25 cellular contexts compared by ENCODE assay signal in the genomic region with DNA sequence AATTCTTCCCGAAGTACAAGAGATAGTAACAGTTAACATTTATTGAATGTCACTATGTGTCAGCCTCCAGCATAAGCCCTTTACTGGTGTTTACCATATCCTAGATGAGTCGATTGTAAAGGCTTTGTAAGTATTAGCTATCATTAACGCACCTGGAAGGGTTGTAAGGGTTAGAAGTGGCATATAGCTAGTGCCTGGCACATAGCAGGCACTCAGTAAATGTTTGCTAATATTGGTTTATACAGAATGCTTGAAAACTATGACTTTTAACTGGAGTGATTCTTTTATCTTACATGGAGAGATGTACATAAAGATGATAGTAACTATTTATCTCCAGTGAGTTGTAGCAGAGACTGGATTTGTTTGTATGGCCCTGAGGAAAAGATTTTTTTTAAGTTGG. TPM values are rescaled to one million over a fixed set of nuclear protein-coding genes. Genes with fewer than 3 reads are reported as not detected.
DNase-seq lines count a peak whose midpoint lies in the region; ATAC-seq, FAIRE-seq and TF ChIP-seq lines count a peak whose summit lies in the region.
"Had no signal": no experiment of that assay in that cellular context is flagged by ENCODE, and none has a peak within 500 bp of the region (broad histone marks: within the 10 kb centered on the region; RNA-seq: fewer than 3 reads in every experiment).

No MANE protein-coding gene starts in this region.

- H3K9ac ChIP-seq in K562 (ENCODE audit: insufficient read depth in 1 of 2, low read depth in 2 of 2, low read length in 2 of 2): no peak overlapping the region
- H3K9ac ChIP-seq: BLaER1 treated with 17β-estradiol and CSF1 and Interleukin-3, amounts not matched to agents 10 nM and 100 nM had no signal

- CTCF ChIA-PET in K562 (lab: Yijun Ruan, JAX; ENCODE audit: low intra/inter-chr PET ratio): no interaction called here

- H3K9me3 Mint-ChIP-seq in GM23338: no peaks in the 10 kb centered on the region
- H3K9me3 Mint-ChIP-seq in mesothelial cell of epicardium: peaks cover 2% of the 10 kb centered on the region
- H3K9me3 Mint-ChIP-seq in type B pancreatic cell: no peaks in the 10 kb centered on the region
- H3K9me3 Mint-ChIP-seq: CD4-positive, alpha-beta T cell; CD8-positive, alpha-beta memory T cell had no signal

- intact Hi-C loops in K562 (cut with micrococcal nuclease) (no loop called here), left ventricle myocardium inferior (cut with micrococcal nuclease) (no loop called here)

- no peaks in the 10 kb centered on the region for H3K9me2 ChIP-seq in GM23338 (ENCODE audit: insufficient read depth)

- DNase-seq in GM23338 (ENCODE audit: low spot score): peak; percentile 12
- DNase-seq in K562 (ENCODE audit: extremely low read depth in 1 of 4, low spot score in 3 of 4): no peak
- no peak for DNase-seq in mesothelial cell of epicardium (ENCODE audit: low spot score in 2 of 2, unreplicated experiment in 2 of 2)
- no peak for DNase-seq in type B pancreatic cell (ENCODE audit: extremely low spot score, unreplicated experiment)
- DNase-seq in SW480 (ENCODE audit: low spot score): no peak
- DNase-seq in left ventricle myocardium inferior: no peak
- DNase-seq: 8988T; ACHN; AML-193; BE2C; Calu3; CD4-positive, alpha-beta T cell; CD8-positive, alpha-beta memory T cell; DMS153; DND-41; GOT3; H7; HCEC 1CT had no signal

- FAIRE-seq in K562 (lab: Jason Lieb, UNC): no peak
- FAIRE-seq: A549, G401.6, GM12878, GM19239 had no signal

- H4K20me1 ChIP-seq in GM23338 (replicated peaks; ENCODE audit: insufficient read depth) (no peaks in the 10 kb centered on the region), K562 (replicated peaks; ENCODE audit: control insufficient read depth, insufficient read depth, low read length) (no peaks in the 10 kb centered on the region)
- H4K20me1 ChIP-seq: BLaER1 treated with 17β-estradiol and CSF1 and Interleukin-3, amounts not matched to agents 10 nM and 100 nM had no signal

- H3K36me3 ChIP-seq in GM23338 (ENCODE audit: insufficient read depth): no peaks in the 10 kb centered on the region
- no peaks in the 10 kb centered on the region for H3K36me3 ChIP-seq in K562 (ENCODE audit: control insufficient read depth, insufficient read depth, low read length)
- no peaks in the 10 kb centered on the region for H3K36me3 ChIP-seq in left ventricle myocardium inferior
- H3K36me3 ChIP-seq: BE2C; BLaER1 treated with 17β-estradiol and CSF1 and Interleukin-3, amounts not matched to agents 10 nM and 100 nM had no signal

- in situ Hi-C loops in K562 (cut with MboI): no loop called here

- H3K4me2 ChIP-seq in GM23338 (no peak overlapping the region), K562 (ENCODE audit: insufficient read depth, low read length) (no peak overlapping the region)
- H3K4me2 ChIP-seq: A549; BLaER1 treated with 17β-estradiol and CSF1 and Interleukin-3, amounts not matched to agents 10 nM and 100 nM had no signal

- H3K36me3 Mint-ChIP-seq in GM23338 (ENCODE audit: low read depth): no peaks in the 10 kb centered on the region
- H3K36me3 Mint-ChIP-seq in mesothelial cell of epicardium: no peaks in the 10 kb centered on the region
- no peaks in the 10 kb centered on the region for H3K36me3 Mint-ChIP-seq in type B pancreatic cell
- H3K36me3 Mint-ChIP-seq: CD14-positive monocyte; CD8-positive, alpha-beta memory T cell had no signal

- ATAC-seq in GM23338 (no peak), K562 (no peak), HG03565 (IDR thresholded peaks at IDR 0.05; ENCODE audit: unreplicated experiment) (no peak)
- ATAC-seq: A549, GM12878 had no signal

- TF ChIP-seq RAD21 in K562 (CRISPR knock-in tag; conservative IDR thresholded peaks at IDR 0.05 in 1 of 2, IDR thresholded peaks at IDR 0.05 in 1 of 2): no peak

- H3K9me3 ChIP-seq in K562 (replicated peaks; ENCODE audit: control insufficient read depth, insufficient read depth, low read depth, low read length): no peaks in the 10 kb centered on the region
- H3K9me3 ChIP-seq in left ventricle myocardium inferior (replicated peaks): peaks cover 5% of the 10 kb centered on the region
- H3K9me3 ChIP-seq: A549, BE2C had no signal

- POLR2A ChIA-PET in K562 (lab: Yijun Ruan, JAX): interaction anchor here (0.7 to 1.2 kb wide), 2 partner anchors 16 to 88 kb away, joined by 3 read pairs; no protein-coding TSS in a partner anchor

- no peaks in the 10 kb centered on the region for H3K4me1 Mint-ChIP-seq in GM23338
- H3K4me1 Mint-ChIP-seq in mesothelial cell of epicardium: peaks cover 10% of the 10 kb centered on the region
- H3K4me1 Mint-ChIP-seq in type B pancreatic cell (ENCODE audit: unreplicated experiment): no peaks in the 10 kb centered on the region
- H3K4me1 Mint-ChIP-seq: CD14-positive monocyte; CD8-positive, alpha-beta memory T cell had no signal

- TF ChIP-seq POLR2A in K562 (conservative IDR thresholded peaks at IDR 0.05): no peak

- no peak for TF ChIP-seq CTCF in GM23338 (conservative IDR thresholded peaks at IDR 0.05; ENCODE audit: low read depth in 2 of 2)
- TF ChIP-seq CTCF in K562 (IDR thresholded peaks at IDR 0.05 in 2 of 3, conservative IDR thresholded peaks at IDR 0.05 in 1 of 3; ENCODE audit: insufficient read depth in 2 of 3, low read depth in 1 of 3, low read length in 3 of 3): no peak
- no peak for TF ChIP-seq CTCF in mesothelial cell of epicardium (IDR thresholded peaks at IDR 0.05; ENCODE audit: unreplicated experiment)
- no peak for TF ChIP-seq CTCF in type B pancreatic cell (conservative IDR thresholded peaks at IDR 0.05)
- TF ChIP-seq CTCF in left ventricle myocardium inferior (IDR thresholded peaks at IDR 0.05; ENCODE audit: borderline replicate concordance): no peak

- H3K9me1 ChIP-seq in K562 (ENCODE audit: control insufficient read depth, insufficient read depth, low read length): no peaks in the 10 kb centered on the region

- H3K27me3 ChIP-seq in GM23338 (ENCODE audit: insufficient read depth) (no peaks in the 10 kb centered on the region), K562 (ENCODE audit: control insufficient read depth in 2 of 2, insufficient read depth in 2 of 2, low read length in 2 of 2) (no peaks in the 10 kb centered on the region), left ventricle myocardium inferior (ENCODE audit: low read depth) (peaks cover 5% of the 10 kb centered on the region)
- H3K27me3 ChIP-seq: BE2C; BLaER1 treated with 17β-estradiol and CSF1 and Interleukin-3, amounts not matched to agents 10 nM and 100 nM had no signal

- no peaks in the 10 kb centered on the region for H3K79me2 ChIP-seq in GM23338 (replicated peaks; ENCODE audit: insufficient read depth)
- H3K79me2 ChIP-seq in K562 (ENCODE audit: control insufficient read depth, insufficient read depth, low read length): no peaks in the 10 kb centered on the region

- no peak overlapping the region; the same call in 1 of the 2 replicates for H3K27ac Mint-ChIP-seq in GM23338
- peak overlapping the region; percentile 82 for H3K27ac Mint-ChIP-seq in mesothelial cell of epicardium
- H3K27ac Mint-ChIP-seq in type B pancreatic cell: peak overlapping the region; percentile 9
- H3K27ac Mint-ChIP-seq: CD14-positive monocyte; CD4-positive, alpha-beta T cell; CD8-positive, alpha-beta memory T cell had no signal

- H3K27me3 Mint-ChIP-seq in GM23338 (ENCODE audit: insufficient read depth, low read depth, poor library complexity) (peaks cover 2% of the 10 kb centered on the region), mesothelial cell of epicardium (ENCODE audit: low read depth) (no peaks in the 10 kb centered on the region), type B pancreatic cell (no peaks in the 10 kb centered on the region)

- no peak overlapping the region for H2AFZ ChIP-seq in GM23338
- H2AFZ ChIP-seq in K562 (ENCODE audit: low read depth, low read length): peak overlapping the region; percentile 61; the same call in 1 of the 2 replicates

- no peaks in the 10 kb centered on the region for H3K4me1 ChIP-seq in GM23338 (ENCODE audit: insufficient read depth)
- H3K4me1 ChIP-seq in K562 (replicated peaks in 1 of 2; ENCODE audit: control insufficient read depth in 2 of 2, insufficient read depth in 2 of 2, low read length in 2 of 2): no peaks in the 10 kb centered on the region; a peak in 1 of 5 replicates
- no peaks in the 10 kb centered on the region for H3K4me1 ChIP-seq in left ventricle myocardium inferior
- H3K4me1 ChIP-seq: A549; BE2C; BLaER1 treated with 17β-estradiol and CSF1 and Interleukin-3, amounts not matched to agents 10 nM and 100 nM had no signal

- no peaks in the 10 kb centered on the region for H3F3A ChIP-seq in GM23338 (replicated peaks; ENCODE audit: low read depth)

- no peak overlapping the region for H3K4me3 Mint-ChIP-seq in GM23338
- H3K4me3 Mint-ChIP-seq in mesothelial cell of epicardium: no peak overlapping the region
- H3K4me3 Mint-ChIP-seq in type B pancreatic cell: no peak overlapping the region
- H3K4me3 Mint-ChIP-seq: CD14-positive monocyte; CD4-positive, alpha-beta T cell; CD8-positive, alpha-beta memory T cell had no signal

- WGBS in K562 (ENCODE audit: insufficient coverage, low coverage, missing lambda C conversion rate): 4% methylated on average over 3 of the region's 3 CpGs

- no peak for TF ChIP-seq EP300 in K562 (IDR thresholded peaks at IDR 0.05; ENCODE audit: low read length)

- BruUV-seq in K562 (replicated peaks; lab: Mats Ljungman, UMichigan): no TSS peak

- H3K4me3 ChIP-seq in GM23338: no peak overlapping the region
- H3K4me3 ChIP-seq in K562: no peak overlapping the region
- H3K4me3 ChIP-seq in left ventricle myocardium inferior: no peak overlapping the region
- H3K4me3 ChIP-seq: A549; BLaER1 treated with 17β-estradiol and CSF1 and Interleukin-3, amounts not matched to agents 10 nM and 100 nM; GM12878 had no signal

- H3K27ac ChIP-seq in GM23338 (ENCODE audit: low read depth) (no peak overlapping the region), K562 (ENCODE audit: extremely low read depth, low read depth, low read length) (no peak overlapping the region), left ventricle myocardium inferior (replicated peaks) (no peak overlapping the region)
- H3K27ac ChIP-seq: A549; BLaER1 treated with 17β-estradiol and CSF1 and Interleukin-3, amounts not matched to agents 10 nM and 100 nM had no signal

RNA-seq across cellular contexts. Expression of a gene that starts 46.3 kb away (rescaled TPM):
- 24.7 and 30.6 TPM in 2 replicates for total RNA-seq in GM23338 (2014; rRNA removed; shearing (Covaris generic))
- polyA plus RNA-seq in GM23338 (2016; fragmentation: Nextera tagmentation; extraction: Ambion mirVana) (5.8 and 6.0 TPM in 2 replicates), K562 (2011; rRNA removed) (29.3 and 41.8 TPM in 2 replicates), K562 (2014; fragmentation: Illumina TruSeq; extraction: Trizol) (33.1 and 40.2 TPM in 2 replicates), K562 (2014; fragmentation: Nextera tagmentation; extraction: Ambion mirVana) (10 to 100 TPM; 11.9 to 12.1 TPM), K562 (2014; rRNA removed) (23.6 and 27.0 TPM in 2 replicates)
- total RNA-seq in K562 (2011; cell fraction: chromatin; rRNA removed; ENCODE audit: low replicate concordance): 31.7 and 147 TPM in 2 replicates
- 23.2 and 28.2 TPM in 2 replicates for total RNA-seq in K562 (2011; cell fraction: nucleolus; rRNA removed)
- total RNA-seq in K562 (2011; cell fraction: nucleoplasm; rRNA removed): 65.4 and 117 TPM in 2 replicates
- total RNA-seq in K562 (2014; rRNA removed) (39.0 and 68.7 TPM in 2 replicates), K562 (2014; rRNA removed; fragmentation: Illumina TruSeq; extraction: Trizol) (61.1 and 70.3 TPM in 2 replicates), K562 (2015; rRNA removed; fragmentation: Illumina TruSeq; extraction: Trizol) (50.3 and 55.6 TPM in 2 replicates), K562 (2021) (67.3 and 67.6 TPM in 2 replicates), mesothelial cell of epicardium (72.3 to 76.1 TPM (median 73.9 TPM) in 3 replicates), type B pancreatic cell (ENCODE audit: low replicate concordance) (73.4 and 92.5 TPM in 2 replicates), left ventricle myocardium inferior (32.4 TPM)
- polyA plus RNA-seq in K562 (2011; cell fraction: cytosol; rRNA removed): 6.7 and 16.4 TPM in 2 replicates
- polyA plus RNA-seq in K562 (2011; cell fraction: nucleus; rRNA removed): 32.1 and 43.8 TPM in 2 replicates
- polyA plus RNA-seq in K562 (2012): 21.7 and 24.7 TPM in 2 replicates
- polyA minus RNA-seq in K562 (2011; rRNA and poly(A)+ RNA removed): 66.2 and 72.6 TPM in 2 replicates
- polyA minus RNA-seq in K562 (2011; cell fraction: cytosol; rRNA and poly(A)+ RNA removed): 32.9 and 52.5 TPM in 2 replicates
- 38.0 and 60.2 TPM in 2 replicates for polyA minus RNA-seq in K562 (2011; cell fraction: nucleus; rRNA and poly(A)+ RNA removed)
